2 cellular contexts compared by ENCODE assay signal in the genomic region with DNA sequence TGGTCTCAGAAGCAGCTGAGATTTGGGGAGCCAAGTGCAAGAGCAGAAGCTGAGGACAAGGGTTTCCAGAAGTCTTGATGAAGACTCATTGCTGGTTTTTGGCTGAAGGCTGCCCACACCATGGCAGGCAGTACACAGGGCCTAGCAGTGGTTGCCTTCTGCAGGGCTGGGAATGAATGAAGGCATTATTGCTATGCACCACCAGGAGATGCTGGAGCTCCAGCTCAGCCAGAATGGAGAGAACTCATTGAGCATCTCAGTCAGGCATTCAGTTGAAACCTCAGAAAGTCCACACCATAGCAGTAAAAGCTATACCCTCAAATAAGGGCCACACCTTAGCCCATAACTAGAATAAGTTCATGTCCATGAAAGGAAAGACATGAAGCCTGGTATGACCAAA.
TF ChIP-seq lines count a peak whose summit lies in the region.

No MANE protein-coding gene starts in this region.

TF ChIP-seq in H1, 55 proteins besides CTCF, POLR2A, EP300 and RAD21 (continues in another document):
- no peak for TF ChIP-seq GABPA (IDR thresholded peaks at IDR 0.05; ENCODE audit: borderline replicate concordance, insufficient read depth, low read length)
- TF ChIP-seq, protein P1, sequence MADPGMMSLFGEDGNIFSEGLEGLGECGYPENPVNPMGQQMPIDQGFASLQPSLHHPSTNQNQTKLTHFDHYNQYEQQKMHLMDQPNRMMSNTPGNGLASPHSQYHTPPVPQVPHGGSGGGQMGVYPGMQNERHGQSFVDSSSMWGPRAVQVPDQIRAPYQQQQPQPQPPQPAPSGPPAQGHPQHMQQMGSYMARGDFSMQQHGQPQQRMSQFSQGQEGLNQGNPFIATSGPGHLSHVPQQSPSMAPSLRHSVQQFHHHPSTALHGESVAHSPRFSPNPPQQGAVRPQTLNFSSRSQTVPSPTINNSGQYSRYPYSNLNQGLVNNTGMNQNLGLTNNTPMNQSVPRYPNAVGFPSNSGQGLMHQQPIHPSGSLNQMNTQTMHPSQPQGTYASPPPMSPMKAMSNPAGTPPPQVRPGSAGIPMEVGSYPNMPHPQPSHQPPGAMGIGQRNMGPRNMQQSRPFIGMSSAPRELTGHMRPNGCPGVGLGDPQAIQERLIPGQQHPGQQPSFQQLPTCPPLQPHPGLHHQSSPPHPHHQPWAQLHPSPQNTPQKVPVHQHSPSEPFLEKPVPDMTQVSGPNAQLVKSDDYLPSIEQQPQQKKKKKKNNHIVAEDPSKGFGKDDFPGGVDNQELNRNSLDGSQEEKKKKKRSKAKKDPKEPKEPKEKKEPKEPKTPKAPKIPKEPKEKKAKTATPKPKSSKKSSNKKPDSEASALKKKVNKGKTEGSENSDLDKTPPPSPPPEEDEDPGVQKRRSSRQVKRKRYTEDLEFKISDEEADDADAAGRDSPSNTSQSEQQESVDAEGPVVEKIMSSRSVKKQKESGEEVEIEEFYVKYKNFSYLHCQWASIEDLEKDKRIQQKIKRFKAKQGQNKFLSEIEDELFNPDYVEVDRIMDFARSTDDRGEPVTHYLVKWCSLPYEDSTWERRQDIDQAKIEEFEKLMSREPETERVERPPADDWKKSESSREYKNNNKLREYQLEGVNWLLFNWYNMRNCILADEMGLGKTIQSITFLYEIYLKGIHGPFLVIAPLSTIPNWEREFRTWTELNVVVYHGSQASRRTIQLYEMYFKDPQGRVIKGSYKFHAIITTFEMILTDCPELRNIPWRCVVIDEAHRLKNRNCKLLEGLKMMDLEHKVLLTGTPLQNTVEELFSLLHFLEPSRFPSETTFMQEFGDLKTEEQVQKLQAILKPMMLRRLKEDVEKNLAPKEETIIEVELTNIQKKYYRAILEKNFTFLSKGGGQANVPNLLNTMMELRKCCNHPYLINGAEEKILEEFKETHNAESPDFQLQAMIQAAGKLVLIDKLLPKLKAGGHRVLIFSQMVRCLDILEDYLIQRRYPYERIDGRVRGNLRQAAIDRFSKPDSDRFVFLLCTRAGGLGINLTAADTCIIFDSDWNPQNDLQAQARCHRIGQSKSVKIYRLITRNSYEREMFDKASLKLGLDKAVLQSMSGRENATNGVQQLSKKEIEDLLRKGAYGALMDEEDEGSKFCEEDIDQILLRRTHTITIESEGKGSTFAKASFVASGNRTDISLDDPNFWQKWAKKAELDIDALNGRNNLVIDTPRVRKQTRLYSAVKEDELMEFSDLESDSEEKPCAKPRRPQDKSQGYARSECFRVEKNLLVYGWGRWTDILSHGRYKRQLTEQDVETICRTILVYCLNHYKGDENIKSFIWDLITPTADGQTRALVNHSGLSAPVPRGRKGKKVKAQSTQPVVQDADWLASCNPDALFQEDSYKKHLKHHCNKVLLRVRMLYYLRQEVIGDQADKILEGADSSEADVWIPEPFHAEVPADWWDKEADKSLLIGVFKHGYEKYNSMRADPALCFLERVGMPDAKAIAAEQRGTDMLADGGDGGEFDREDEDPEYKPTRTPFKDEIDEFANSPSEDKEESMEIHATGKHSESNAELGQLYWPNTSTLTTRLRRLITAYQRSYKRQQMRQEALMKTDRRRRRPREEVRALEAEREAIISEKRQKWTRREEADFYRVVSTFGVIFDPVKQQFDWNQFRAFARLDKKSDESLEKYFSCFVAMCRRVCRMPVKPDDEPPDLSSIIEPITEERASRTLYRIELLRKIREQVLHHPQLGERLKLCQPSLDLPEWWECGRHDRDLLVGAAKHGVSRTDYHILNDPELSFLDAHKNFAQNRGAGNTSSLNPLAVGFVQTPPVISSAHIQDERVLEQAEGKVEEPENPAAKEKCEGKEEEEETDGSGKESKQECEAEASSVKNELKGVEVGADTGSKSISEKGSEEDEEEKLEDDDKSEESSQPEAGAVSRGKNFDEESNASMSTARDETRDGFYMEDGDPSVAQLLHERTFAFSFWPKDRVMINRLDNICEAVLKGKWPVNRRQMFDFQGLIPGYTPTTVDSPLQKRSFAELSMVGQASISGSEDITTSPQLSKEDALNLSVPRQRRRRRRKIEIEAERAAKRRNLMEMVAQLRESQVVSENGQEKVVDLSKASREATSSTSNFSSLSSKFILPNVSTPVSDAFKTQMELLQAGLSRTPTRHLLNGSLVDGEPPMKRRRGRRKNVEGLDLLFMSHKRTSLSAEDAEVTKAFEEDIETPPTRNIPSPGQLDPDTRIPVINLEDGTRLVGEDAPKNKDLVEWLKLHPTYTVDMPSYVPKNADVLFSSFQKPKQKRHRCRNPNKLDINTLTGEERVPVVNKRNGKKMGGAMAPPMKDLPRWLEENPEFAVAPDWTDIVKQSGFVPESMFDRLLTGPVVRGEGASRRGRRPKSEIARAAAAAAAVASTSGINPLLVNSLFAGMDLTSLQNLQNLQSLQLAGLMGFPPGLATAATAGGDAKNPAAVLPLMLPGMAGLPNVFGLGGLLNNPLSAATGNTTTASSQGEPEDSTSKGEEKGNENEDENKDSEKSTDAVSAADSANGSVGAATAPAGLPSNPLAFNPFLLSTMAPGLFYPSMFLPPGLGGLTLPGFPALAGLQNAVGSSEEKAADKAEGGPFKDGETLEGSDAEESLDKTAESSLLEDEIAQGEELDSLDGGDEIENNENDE (IDR thresholded peaks at IDR 0.05; ENCODE audit: insufficient replicate concordance, low read length): no peak
- no peak for TF ChIP-seq SIN3A (conservative IDR thresholded peaks at IDR 0.05 in 1 of 2, IDR thresholded peaks at IDR 0.05 in 1 of 2; ENCODE audit: low read depth in 1 of 2, low read length in 2 of 2)
- TF ChIP-seq KDM4A (IDR thresholded peaks at IDR 0.05; ENCODE audit: low read depth, low read length, severe bottlenecking): no peak
- no peak for TF ChIP-seq TEAD4 (IDR thresholded peaks at IDR 0.05; ENCODE audit: low read depth, low read length)
- no peak for TF ChIP-seq TCF12 (IDR thresholded peaks at IDR 0.05; ENCODE audit: low read depth, low read length)
- TF ChIP-seq RNF2 (IDR thresholded peaks at IDR 0.05; ENCODE audit: borderline replicate concordance, low read depth, low read length, missing control alignments, poor library complexity, severe bottlenecking): no peak
- TF ChIP-seq JUN (IDR thresholded peaks at IDR 0.05; ENCODE audit: low read depth, low read length): no peak
- TF ChIP-seq HDAC2 (IDR thresholded peaks at IDR 0.05; ENCODE audit: borderline replicate concordance in 1 of 2, low read depth in 2 of 2, low read length in 2 of 2): no peak
- TF ChIP-seq, protein P2, sequence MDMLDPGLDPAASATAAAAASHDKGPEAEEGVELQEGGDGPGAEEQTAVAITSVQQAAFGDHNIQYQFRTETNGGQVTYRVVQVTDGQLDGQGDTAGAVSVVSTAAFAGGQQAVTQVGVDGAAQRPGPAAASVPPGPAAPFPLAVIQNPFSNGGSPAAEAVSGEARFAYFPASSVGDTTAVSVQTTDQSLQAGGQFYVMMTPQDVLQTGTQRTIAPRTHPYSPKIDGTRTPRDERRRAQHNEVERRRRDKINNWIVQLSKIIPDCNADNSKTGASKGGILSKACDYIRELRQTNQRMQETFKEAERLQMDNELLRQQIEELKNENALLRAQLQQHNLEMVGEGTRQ (IDR thresholded peaks at IDR 0.05; ENCODE audit: low read length): no peak
- TF ChIP-seq CHD1 (IDR thresholded peaks at IDR 0.05; ENCODE audit: low read depth, low read length): no peak
- TF ChIP-seq NANOG (IDR thresholded peaks at IDR 0.05; ENCODE audit: insufficient read depth, low read depth, low read length, poor library complexity, severe bottlenecking): no peak
- no peak for TF ChIP-seq TAF1 (IDR thresholded peaks at IDR 0.05; ENCODE audit: low read depth, low read length)
- TF ChIP-seq FOSL1 (IDR thresholded peaks at IDR 0.05; ENCODE audit: insufficient read depth, low read depth, low read length): no peak
- no peak for TF ChIP-seq CEBPB (IDR thresholded peaks at IDR 0.05; ENCODE audit: low read depth, low read length)
- TF ChIP-seq KDM1A (IDR thresholded peaks at IDR 0.05; ENCODE audit: borderline replicate concordance, low read length): no peak

TF ChIP-seq in neural cell, 6 proteins besides CTCF, POLR2A, EP300 and RAD21:
- TF ChIP-seq POLR2AphosphoS5 (IDR thresholded peaks at IDR 0.05) (no peak), MXI1 (conservative IDR thresholded peaks at IDR 0.05; ENCODE audit: poor library complexity, severe bottlenecking) (no peak), TAF1 (IDR thresholded peaks at IDR 0.05; ENCODE audit: low read depth) (no peak), SMC3 (conservative IDR thresholded peaks at IDR 0.05; ENCODE audit: poor library complexity) (no peak), EZH2 (IDR thresholded peaks at IDR 0.05; ENCODE audit: borderline replicate concordance, insufficient read depth, low read length, poor library complexity, severe bottlenecking) (no peak)
- TF ChIP-seq, protein P3, sequence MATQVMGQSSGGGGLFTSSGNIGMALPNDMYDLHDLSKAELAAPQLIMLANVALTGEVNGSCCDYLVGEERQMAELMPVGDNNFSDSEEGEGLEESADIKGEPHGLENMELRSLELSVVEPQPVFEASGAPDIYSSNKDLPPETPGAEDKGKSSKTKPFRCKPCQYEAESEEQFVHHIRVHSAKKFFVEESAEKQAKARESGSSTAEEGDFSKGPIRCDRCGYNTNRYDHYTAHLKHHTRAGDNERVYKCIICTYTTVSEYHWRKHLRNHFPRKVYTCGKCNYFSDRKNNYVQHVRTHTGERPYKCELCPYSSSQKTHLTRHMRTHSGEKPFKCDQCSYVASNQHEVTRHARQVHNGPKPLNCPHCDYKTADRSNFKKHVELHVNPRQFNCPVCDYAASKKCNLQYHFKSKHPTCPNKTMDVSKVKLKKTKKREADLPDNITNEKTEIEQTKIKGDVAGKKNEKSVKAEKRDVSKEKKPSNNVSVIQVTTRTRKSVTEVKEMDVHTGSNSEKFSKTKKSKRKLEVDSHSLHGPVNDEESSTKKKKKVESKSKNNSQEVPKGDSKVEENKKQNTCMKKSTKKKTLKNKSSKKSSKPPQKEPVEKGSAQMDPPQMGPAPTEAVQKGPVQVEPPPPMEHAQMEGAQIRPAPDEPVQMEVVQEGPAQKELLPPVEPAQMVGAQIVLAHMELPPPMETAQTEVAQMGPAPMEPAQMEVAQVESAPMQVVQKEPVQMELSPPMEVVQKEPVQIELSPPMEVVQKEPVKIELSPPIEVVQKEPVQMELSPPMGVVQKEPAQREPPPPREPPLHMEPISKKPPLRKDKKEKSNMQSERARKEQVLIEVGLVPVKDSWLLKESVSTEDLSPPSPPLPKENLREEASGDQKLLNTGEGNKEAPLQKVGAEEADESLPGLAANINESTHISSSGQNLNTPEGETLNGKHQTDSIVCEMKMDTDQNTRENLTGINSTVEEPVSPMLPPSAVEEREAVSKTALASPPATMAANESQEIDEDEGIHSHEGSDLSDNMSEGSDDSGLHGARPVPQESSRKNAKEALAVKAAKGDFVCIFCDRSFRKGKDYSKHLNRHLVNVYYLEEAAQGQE (IDR thresholded peaks at IDR 0.05; ENCODE audit: borderline replicate concordance): no peak
